In genomic region chr7:6008668-6009611, GRCh38 we compare ENCODE assay signal across 8 cellular contexts. TPM values are rescaled to one million over a fixed set of nuclear protein-coding genes. Genes with fewer than 3 reads are reported as not detected.
DNase-seq lines count a peak whose midpoint lies in the region; ATAC-seq and TF ChIP-seq lines count a peak whose summit lies in the region.

Gene AIMP2, plus strand, starts transcription at chr7:6009272. Its CDS starts 92 bp downstream, at chr7:6009364.
Gene PMS2, minus strand, starts transcription at chr7:6009049. Its CDS starts 30 bp downstream, at chr7:6009019.

- H3K27me3 Mint-ChIP-seq in CD4-positive, alpha-beta memory T cell, result no peaks in the 10 kb centered on the region
- no peaks in the 10 kb centered on the region for H3K27me3 Mint-ChIP-seq in activated CD4-positive, alpha-beta memory T cell treated with anti-CD3 and anti-CD28 coated beads for 36 hours

- peaks cover 18 to 37% (median 25%) of the 10 kb centered on the region in 4 donors for H3K4me1 Mint-ChIP-seq in CD4-positive, alpha-beta memory T cell
- H3K4me1 Mint-ChIP-seq in activated CD4-positive, alpha-beta memory T cell treated with anti-CD3 and anti-CD28 coated beads for 36 hours (ENCODE audit: low read depth), result peaks cover 41% of the 10 kb centered on the region

- ATAC-seq in GM19438 (IDR thresholded peaks at IDR 0.05; ENCODE audit: low read depth, unreplicated experiment), result peak; percentile 90
- ATAC-seq in HG03575 (IDR thresholded peaks at IDR 0.05; ENCODE audit: extremely low read depth, insufficient number of reproducible peaks, low FRiP score, unreplicated experiment), result peak; percentile 70
- ATAC-seq in right lobe of liver, result peak; percentile 88 to 95 (median 92)

- H3K9me3 Mint-ChIP-seq in CD4-positive, alpha-beta memory T cell, result no peaks in the 10 kb centered on the region
- H3K9me3 Mint-ChIP-seq in activated CD4-positive, alpha-beta memory T cell treated with anti-CD3 and anti-CD28 coated beads for 36 hours, result no peaks in the 10 kb centered on the region

- peaks cover 4 to 11% of the 10 kb centered on the region in 2 donors for H3K36me3 Mint-ChIP-seq in CD4-positive, alpha-beta memory T cell
- H3K36me3 Mint-ChIP-seq in activated CD4-positive, alpha-beta memory T cell treated with anti-CD3 and anti-CD28 coated beads for 36 hours, result peaks cover 7% of the 10 kb centered on the region

- no peaks in the 10 kb centered on the region for H3K9me3 ChIP-seq in CD4-positive, alpha-beta memory T cell (ENCODE audit: control insufficient read depth in 1 of 2, low read length in 2 of 2)
- H3K9me3 ChIP-seq in right lobe of liver, result no peaks in the 10 kb centered on the region

- POLR2A ChIA-PET in CD4-positive, alpha-beta memory T cell (lab: Charles Lee; ENCODE audit: partially characterized antibody), result interaction anchor here (0.6 to 2.9 kb wide), 7 partner anchors 12 to 800 kb away, joined by 3 to 13 read pairs (median 4); no protein-coding TSS in a partner anchor
- POLR2A ChIA-PET in activated CD4-positive, alpha-beta memory T cell treated with anti-CD3 and anti-CD28 coated beads for 36 hours (lab: Charles Lee), result interaction anchor here (0.8 to 2.0 kb wide), 4 partner anchors 12 to 97 kb away, joined by 4 to 6 read pairs (median 5); no protein-coding TSS in a partner anchor

- peak within 1 kb of the TSS; percentile 86 for H3K27ac ChIP-seq in CD4-positive, alpha-beta memory T cell (ENCODE audit: low read depth, low read length)
- H3K27ac ChIP-seq in dorsolateral prefrontal cortex, result peak within 1 kb of the TSS; percentile 34 to 94 (median 82)
- peak within 1 kb of the TSS; percentile 77 to 95 (median 89) for H3K27ac ChIP-seq in right lobe of liver

- WGBS in right lobe of liver (ENCODE audit: insufficient coverage, low coverage, low lambda C conversion rate, missing lambda C conversion rate), result under 1% methylated on average over 22 of the region's 84 CpGs

- H3K36me3 ChIP-seq in CD4-positive, alpha-beta memory T cell (ENCODE audit: insufficient read depth, low read length), result peaks cover 6% of the 10 kb centered on the region
- H3K36me3 ChIP-seq in right lobe of liver, result no peaks in the 10 kb centered on the region

- peak in 28 of 56 donors; percentile 3 to 56 (median 28) for TF ChIP-seq CTCF in dorsolateral prefrontal cortex (IDR thresholded peaks at IDR 0.05 in 54 of 56, conservative IDR thresholded peaks at IDR 0.05 in 2 of 56; ENCODE audit: low read depth in 1 of 56, partially characterized antibody in 56 of 56)
- no peak for TF ChIP-seq CTCF in right lobe of liver (IDR thresholded peaks at IDR 0.05)

- H3K4me3 Mint-ChIP-seq in CD4-positive, alpha-beta memory T cell, result peak within 1 kb of the TSS; percentile 92 to 97 (median 95)
- peak within 1 kb of the TSS; percentile 85 for H3K4me3 Mint-ChIP-seq in activated CD4-positive, alpha-beta memory T cell treated with anti-CD3 and anti-CD28 coated beads for 36 hours

- intact Hi-C loops in CD4-positive, alpha-beta memory T cell (cut with micrococcal nuclease), result loop anchor here (1.0 kb wide), 1 partner anchor 97 kb away; no protein-coding TSS in a partner anchor
- intact Hi-C loops in activated CD4-positive, alpha-beta memory T cell treated with anti-CD3 and anti-CD28 coated beads for 36 hours (cut with micrococcal nuclease), result loop anchor here (5.0 to 10.0 kb wide), 2 partner anchors 154 to 313 kb away; no protein-coding TSS in a partner anchor
- intact Hi-C loops in dorsolateral prefrontal cortex (cut with DNase I) (no loop called here), right lobe of liver (cut with DNase I) (no loop called here)

- peak within 1 kb of the TSS; percentile 70 to 73 for H3K4me3 ChIP-seq in CD4-positive, alpha-beta memory T cell (ENCODE audit: low read length in 2 of 2)
- H3K4me3 ChIP-seq in dorsolateral prefrontal cortex (peak within 1 kb of the TSS; percentile 53 to 99 (median 88)), right lobe of liver (peak within 1 kb of the TSS; percentile 67 to 78 (median 76))

- CTCF ChIA-PET in CD4-positive, alpha-beta memory T cell (lab: Charles Lee; ENCODE audit: partially characterized antibody), result interaction anchor here (0.6 to 3.0 kb wide), 9 partner anchors 11 to 341 kb away, joined by 3 to 16 read pairs (median 4); no protein-coding TSS in a partner anchor
- CTCF ChIA-PET in activated CD4-positive, alpha-beta memory T cell treated with anti-CD3 and anti-CD28 coated beads for 36 hours (lab: Charles Lee), result interaction anchor here (0.6 to 1.9 kb wide), 8 partner anchors 11 to 341 kb away, joined by 3 to 6 read pairs (median 3); no protein-coding TSS in a partner anchor

- no peaks in the 10 kb centered on the region for H3K27me3 ChIP-seq in CD4-positive, alpha-beta memory T cell (ENCODE audit: insufficient read depth, low read length)
- H3K27me3 ChIP-seq in dorsolateral prefrontal cortex (no peaks in the 10 kb centered on the region), right lobe of liver (no peaks in the 10 kb centered on the region)

- DNase-seq in CD4-positive, alpha-beta memory T cell, result peak; percentile 93 to 97 (median 94)
- DNase-seq in NCI-H82 treated with DMSO at 0.1 percent for 48 hours (lab: John Stamatoyannopoulos, UW; ENCODE audit: unreplicated experiment), result peak; percentile 99
- DNase-seq in activated CD4-positive, alpha-beta memory T cell treated with anti-CD3 and anti-CD28 coated beads for 36 hours, result peak; percentile 99
- DNase-seq in dorsolateral prefrontal cortex, result peak; percentile 96 to 99 (median 98)
- peak; percentile 98 to 99 (median 98) for DNase-seq in right lobe of liver
- peak; percentile 93 to 97 for DNase-seq in stimulated activated CD4-positive, alpha-beta T cell treated with anti-CD3 and anti-CD28 coated beads, Interleukin-4, amount 100 ng/mL, for 4 hours

- H3K4me1 ChIP-seq in CD4-positive, alpha-beta memory T cell (ENCODE audit: insufficient read depth, low read length), result peaks cover 21% of the 10 kb centered on the region
- H3K4me1 ChIP-seq in right lobe of liver, result peaks cover 0 to 46% (median 4%) of the 10 kb centered on the region in 4 donors

- peak; percentile 80 for TF ChIP-seq POLR2A in right lobe of liver (IDR thresholded peaks at IDR 0.05)

- H3K27ac Mint-ChIP-seq in CD4-positive, alpha-beta memory T cell, result peak within 1 kb of the TSS; percentile 93 to 98 (median 97)
- H3K27ac Mint-ChIP-seq in activated CD4-positive, alpha-beta memory T cell treated with anti-CD3 and anti-CD28 coated beads for 36 hours, result peak within 1 kb of the TSS; percentile 92

RNA-seq across cellular contexts. Expression of gene AIMP2, which starts in this region (rescaled TPM):
- total RNA-seq in CD4-positive, alpha-beta memory T cell, result 10 to 100 TPM; 10.7 to 10.8 TPM
- polyA plus RNA-seq in CD4-positive, alpha-beta memory T cell, result 10 to 100 TPM; 20.1 to 20.8 TPM
- total RNA-seq in activated CD4-positive, alpha-beta memory T cell treated with anti-CD3 and anti-CD28 coated beads for 36 hours, result 10 to 100 TPM; 38.6 to 39.5 TPM
- total RNA-seq in dorsolateral prefrontal cortex (10 to 100 TPM; 10.6 to 26.1 (median 16.4) TPM), right lobe of liver (10 to 100 TPM; 20.2 to 53.6 (median 24.6) TPM)

RNA-seq across cellular contexts. Expression of gene PMS2, which starts in this region (rescaled TPM):
- 10 to 100 TPM; 22.7 to 23.2 TPM for total RNA-seq in CD4-positive, alpha-beta memory T cell
- polyA plus RNA-seq in CD4-positive, alpha-beta memory T cell, result 10 to 100 TPM in 1 of 2 donors, 1 to 10 TPM in 1; 7.6 to 14.2 TPM
- 10 to 100 TPM; 21.0 to 21.4 TPM for total RNA-seq in activated CD4-positive, alpha-beta memory T cell treated with anti-CD3 and anti-CD28 coated beads for 36 hours
- 10 to 100 TPM; 15.3 to 45.1 (median 34.1) TPM for total RNA-seq in dorsolateral prefrontal cortex
- 1 to 10 TPM; 3.9 to 6.8 (median 5.8) TPM for total RNA-seq in right lobe of liver

Comparison
In these comparisons a context has a peak if more than half of its experiments do, and no peak if none do; other contexts are left out.
1. Peak in every context shown above with its lines: DNase-seq, ATAC-seq, H3K4me3 ChIP-seq and H3K27ac ChIP-seq.
2. intact Hi-C loops: an anchor here in CD4-positive, alpha-beta memory T cell (1.0 kb wide) and activated CD4-positive, alpha-beta memory T cell treated with anti-CD3 and anti-CD28 coated beads for 36 hours (5.0 to 10.0 kb wide); none called in dorsolateral prefrontal cortex and right lobe of liver.